19 cellular contexts compared by ENCODE assay signal in the genomic region with DNA sequence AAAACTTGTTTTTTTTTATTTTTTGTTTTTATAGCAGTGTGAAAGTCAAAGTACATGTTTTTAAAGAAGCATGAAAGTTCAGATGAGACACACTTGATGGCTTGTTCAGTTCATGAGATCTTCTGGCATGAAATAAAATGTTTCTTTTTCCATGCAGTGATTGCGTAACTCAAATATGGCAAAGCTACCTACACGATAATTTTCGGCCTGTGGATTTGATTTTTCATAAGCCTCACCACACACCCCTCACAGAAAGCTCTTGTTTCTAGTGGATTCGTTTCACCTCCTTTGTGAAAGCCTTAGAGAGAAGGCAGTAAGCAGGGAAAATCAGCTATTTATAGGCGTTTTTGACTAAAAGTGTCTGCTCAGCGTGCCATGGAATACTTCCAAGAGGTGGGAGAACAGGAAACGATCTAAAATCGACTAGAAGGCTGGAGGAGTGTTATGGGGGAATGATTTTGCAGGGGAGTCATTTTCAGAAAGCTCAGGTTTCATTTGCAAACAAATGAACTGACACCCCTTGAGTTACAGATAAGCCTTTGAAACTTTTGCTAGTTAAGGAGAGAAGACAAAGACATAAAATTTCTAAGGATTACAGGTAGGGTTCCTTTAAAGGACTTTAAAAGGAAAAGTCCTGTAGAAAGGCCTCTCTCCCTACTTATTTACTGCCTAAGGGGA.
A peak's percentile ranks its signal among the peaks of the same experiment; 100 is the strongest.
DNase-seq lines count a peak whose midpoint lies in the region; ATAC-seq, FAIRE-seq and TF ChIP-seq lines count a peak whose summit lies in the region.
"Had no signal": no experiment of that assay in that cellular context is flagged by ENCODE, and none has a peak within 500 bp of the region (broad histone marks: within the 10 kb centered on the region; RNA-seq: fewer than 3 reads in every experiment).

No MANE protein-coding gene starts in this region.

- FAIRE-seq in A204.1 (lab: Jason Lieb, UNC) = peak; percentile 98
- FAIRE-seq: pancreas had no signal

- intact Hi-C loops in lower leg skin (cut with DNase I; ENCODE audit: low total_unique reads) = no loop called here

- H3K9me3 ChIP-seq in HEK293 (ENCODE audit: control insufficient read depth, insufficient read depth, low read depth, low read length) = no peaks in the 10 kb centered on the region
- H3K9me3 ChIP-seq: mucosa of descending colon, pancreas, SK-N-SH, vagina had no signal

- H3K9me3 Mint-ChIP-seq in neural crest cell = no peaks in the 10 kb centered on the region
- H3K9me3 Mint-ChIP-seq: activated naive CD8-positive, alpha-beta T cell treated with anti-CD3 and anti-CD28 coated beads for 36 hours; stimulated activated memory B cell treated with anti-CD40 and anti-IgM and Interleukin-4, amounts not matched to agents 10 μg/mL and 1 μg/mL and 100 μg/mL, for 72 hours had no signal

- H3K4me3 ChIP-seq in HEK293 (ENCODE audit: low read depth, low read length) (no peak overlapping the region), lower leg skin (ENCODE audit: low read depth, poor library complexity, severe bottlenecking) (no peak overlapping the region)
- H3K4me3 ChIP-seq: mucosa of descending colon, pancreas, vagina had no signal

- WGBS in lower leg skin, 2 donors = 37 to 43% methylated on average over 8 of the region's 8 CpGs

- H3K4me1 ChIP-seq in HEK293 (ENCODE audit: control insufficient read depth, insufficient read depth, low read length) = no peaks in the 10 kb centered on the region
- H3K4me1 ChIP-seq: pancreas, vagina had no signal

- CTCF ChIA-PET in HEK293 (lab: Yijun Ruan, JAX) = interaction anchor here (0.8 to 5.9 kb wide), 8 partner anchors 17 to 202 kb away, joined by 3 to 107 read pairs (median 6); no protein-coding TSS in a partner anchor

- peak overlapping the region; percentile 24 for H3K27ac Mint-ChIP-seq in neural crest cell (ENCODE audit: unreplicated experiment)
- H3K27ac Mint-ChIP-seq: activated naive CD8-positive, alpha-beta T cell treated with anti-CD3 and anti-CD28 coated beads for 36 hours; stimulated activated memory B cell treated with anti-CD40 and anti-IgM and Interleukin-4, amounts not matched to agents 10 μg/mL and 1 μg/mL and 100 μg/mL, for 72 hours had no signal

- H3K36me3 ChIP-seq in HEK293 (ENCODE audit: control insufficient read depth in 2 of 2, insufficient read depth in 1 of 2, low read length in 2 of 2) = no peaks in the 10 kb centered on the region
- H3K36me3 ChIP-seq: pancreas, vagina had no signal

- no peak for TF ChIP-seq POLR2A in lower leg skin (IDR thresholded peaks at IDR 0.05)

- H3K27ac ChIP-seq in HEK293 (ENCODE audit: extremely low read depth, low read depth, low read length) (no peak overlapping the region), caudate nucleus (ENCODE audit: low read depth, low read length) (peak overlapping the region; percentile 18)
- H3K27ac ChIP-seq: pancreas, vagina had no signal

- TF ChIP-seq CTCF in HEK293 (tag by site-specific recombination; IDR thresholded peaks at IDR 0.05) (no peak), neural crest cell (conservative IDR thresholded peaks at IDR 0.05) (no peak), lower leg skin (IDR thresholded peaks at IDR 0.05) (no peak)

- POLR2A ChIA-PET in HEK293 (lab: Yijun Ruan, JAX) = interaction anchor here (1.0 kb wide), 1 partner anchor 96 kb away, joined by 3 read pairs; no protein-coding TSS in a partner anchor

- ATAC-seq in HG03039 (IDR thresholded peaks at IDR 0.05; ENCODE audit: unreplicated experiment) (no peak), esophagus mucosa (no peak)
- ATAC-seq: mucosa of descending colon; pancreas; stimulated activated memory B cell treated with anti-CD40 and anti-IgM and Interleukin-4, amounts not matched to agents 10 μg/mL and 1 μg/mL and 100 μg/mL, for 72 hours had no signal

- H3K4me1 Mint-ChIP-seq in neural crest cell = no peaks in the 10 kb centered on the region
- H3K4me1 Mint-ChIP-seq: activated naive CD8-positive, alpha-beta T cell treated with anti-CD3 and anti-CD28 coated beads for 36 hours; stimulated activated memory B cell treated with anti-CD40 and anti-IgM and Interleukin-4, amounts not matched to agents 10 μg/mL and 1 μg/mL and 100 μg/mL, for 72 hours had no signal

- H3K4me3 Mint-ChIP-seq in neural crest cell = no peak overlapping the region
- H3K4me3 Mint-ChIP-seq: activated naive CD8-positive, alpha-beta T cell treated with anti-CD3 and anti-CD28 coated beads for 36 hours; stimulated activated memory B cell treated with anti-CD40 and anti-IgM and Interleukin-4, amounts not matched to agents 10 μg/mL and 1 μg/mL and 100 μg/mL, for 72 hours had no signal

- no peaks in the 10 kb centered on the region for H3K27me3 Mint-ChIP-seq in neural crest cell (ENCODE audit: low read depth)

- DNase-seq in caudate nucleus (lab: John Stamatoyannopoulos, UW) = peak in 10 of 61 donors; percentile 1 to 38 (median 11)
- no peak for DNase-seq in neural crest cell (ENCODE audit: low read depth, low spot score)
- no peak for DNase-seq in lower leg skin (ENCODE audit: low spot score in 2 of 2)
- DNase-seq in NCI-H1417 treated with DMSO at 0.1 percent for 48 hours (lab: John Stamatoyannopoulos, UW) = no peak
- DNase-seq: activated naive CD8-positive, alpha-beta T cell treated with anti-CD3 and anti-CD28 coated beads for 36 hours; GF-D8; islet precursor cell; KBM-7; mucosa of descending colon; NCI-H446 treated with DMSO at 0.1 percent for 48 hours; OCI-M1; pancreas; SK-N-SH had no signal

- no peaks in the 10 kb centered on the region for H3K36me3 Mint-ChIP-seq in neural crest cell (ENCODE audit: low read depth)
- H3K36me3 Mint-ChIP-seq: activated naive CD8-positive, alpha-beta T cell treated with anti-CD3 and anti-CD28 coated beads for 36 hours; stimulated activated memory B cell treated with anti-CD40 and anti-IgM and Interleukin-4, amounts not matched to agents 10 μg/mL and 1 μg/mL and 100 μg/mL, for 72 hours had no signal

TF ChIP-seq in HEK293, 187 proteins besides CTCF, POLR2A, EP300 and RAD21:
- TF ChIP-seq ZFHX2 (tag by site-specific recombination; conservative IDR thresholded peaks at IDR 0.05) (peak; percentile 36), ZNF670 (tag by site-specific recombination; IDR thresholded peaks at IDR 0.05; ENCODE audit: low read depth) (no peak)
TF ChIP-seq in HEK293: peak in this region for 1.
